In the genomic region with DNA sequence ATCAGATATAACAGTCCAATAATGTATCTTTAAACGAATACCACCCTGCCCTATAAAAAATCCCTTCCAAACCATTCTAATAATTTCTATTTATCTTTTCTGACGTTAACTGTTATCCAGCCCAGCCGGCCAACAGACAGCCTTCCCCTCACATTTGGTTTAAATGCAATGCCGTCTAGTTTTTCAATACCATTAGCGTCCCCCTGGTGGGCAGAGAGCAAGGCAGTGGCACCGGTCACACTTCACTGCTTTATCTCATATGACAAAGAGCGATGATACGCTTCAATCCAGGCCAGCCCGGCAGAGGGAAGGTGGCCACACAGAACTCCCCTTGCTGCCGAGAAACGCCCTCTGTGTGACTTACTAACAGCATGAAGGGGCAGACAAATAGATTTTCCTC, we compare ENCODE assay signal across 1 cellular context.
TF ChIP-seq lines count a peak whose summit lies in the region.

No MANE protein-coding gene starts in this region.

TF ChIP-seq in GM23338, 12 proteins besides CTCF, POLR2A, EP300 and RAD21:
- TF ChIP-seq, protein P1, sequence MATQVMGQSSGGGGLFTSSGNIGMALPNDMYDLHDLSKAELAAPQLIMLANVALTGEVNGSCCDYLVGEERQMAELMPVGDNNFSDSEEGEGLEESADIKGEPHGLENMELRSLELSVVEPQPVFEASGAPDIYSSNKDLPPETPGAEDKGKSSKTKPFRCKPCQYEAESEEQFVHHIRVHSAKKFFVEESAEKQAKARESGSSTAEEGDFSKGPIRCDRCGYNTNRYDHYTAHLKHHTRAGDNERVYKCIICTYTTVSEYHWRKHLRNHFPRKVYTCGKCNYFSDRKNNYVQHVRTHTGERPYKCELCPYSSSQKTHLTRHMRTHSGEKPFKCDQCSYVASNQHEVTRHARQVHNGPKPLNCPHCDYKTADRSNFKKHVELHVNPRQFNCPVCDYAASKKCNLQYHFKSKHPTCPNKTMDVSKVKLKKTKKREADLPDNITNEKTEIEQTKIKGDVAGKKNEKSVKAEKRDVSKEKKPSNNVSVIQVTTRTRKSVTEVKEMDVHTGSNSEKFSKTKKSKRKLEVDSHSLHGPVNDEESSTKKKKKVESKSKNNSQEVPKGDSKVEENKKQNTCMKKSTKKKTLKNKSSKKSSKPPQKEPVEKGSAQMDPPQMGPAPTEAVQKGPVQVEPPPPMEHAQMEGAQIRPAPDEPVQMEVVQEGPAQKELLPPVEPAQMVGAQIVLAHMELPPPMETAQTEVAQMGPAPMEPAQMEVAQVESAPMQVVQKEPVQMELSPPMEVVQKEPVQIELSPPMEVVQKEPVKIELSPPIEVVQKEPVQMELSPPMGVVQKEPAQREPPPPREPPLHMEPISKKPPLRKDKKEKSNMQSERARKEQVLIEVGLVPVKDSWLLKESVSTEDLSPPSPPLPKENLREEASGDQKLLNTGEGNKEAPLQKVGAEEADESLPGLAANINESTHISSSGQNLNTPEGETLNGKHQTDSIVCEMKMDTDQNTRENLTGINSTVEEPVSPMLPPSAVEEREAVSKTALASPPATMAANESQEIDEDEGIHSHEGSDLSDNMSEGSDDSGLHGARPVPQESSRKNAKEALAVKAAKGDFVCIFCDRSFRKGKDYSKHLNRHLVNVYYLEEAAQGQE (IDR thresholded peaks at IDR 0.05; ENCODE audit: unreplicated experiment): no peak
- no peak for TF ChIP-seq CREB1 (CRISPR knock-in tag; IDR thresholded peaks at IDR 0.05; ENCODE audit: low read depth)
- no peak for TF ChIP-seq ZNF114 (CRISPR knock-in tag; IDR thresholded peaks at IDR 0.05)
- no peak for TF ChIP-seq ZNF331 (CRISPR knock-in tag; IDR thresholded peaks at IDR 0.05; ENCODE audit: low read depth)
- no peak for TF ChIP-seq POLR2AphosphoS5 (IDR thresholded peaks at IDR 0.05; ENCODE audit: low read depth)
- no peak for TF ChIP-seq NANOG (IDR thresholded peaks at IDR 0.05; ENCODE audit: borderline replicate concordance)
